In the genomic region with DNA sequence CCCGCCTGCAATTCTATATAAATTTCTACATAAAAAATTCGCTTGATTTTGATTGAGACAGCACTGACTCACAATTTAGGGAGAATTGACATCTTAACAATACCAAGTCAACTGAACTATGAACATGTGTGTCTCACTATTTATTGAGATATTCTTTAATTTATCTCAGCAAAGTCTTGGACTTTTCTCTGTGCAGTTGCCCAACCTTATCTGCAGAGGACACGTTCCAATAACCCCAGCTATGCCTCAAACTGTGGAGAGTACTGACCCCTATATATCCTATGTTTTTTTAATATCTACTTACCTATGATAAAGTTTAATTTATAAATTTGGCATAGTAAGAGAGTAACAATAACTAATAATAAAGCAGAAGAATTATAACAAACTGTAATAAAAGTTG, we compare ENCODE assay signal across 7 cellular contexts.
"Had no signal": no experiment of that assay in that cellular context is flagged by ENCODE, and none has a peak within 500 bp of the region (broad histone marks: within the 10 kb centered on the region; RNA-seq: fewer than 3 reads in every experiment).

No MANE protein-coding gene starts in this region.

- ATAC-seq: GM12878 had no signal

- DNase-seq: GDM1 had no signal

- H3K4me3 ChIP-seq: GM12878 had no signal

- FAIRE-seq: G401.6, GM12878, GM12891, GM12892, GM18507, GM19239 had no signal
